Comparison of ENCODE assay signal across 21 cellular contexts in the genomic region with DNA sequence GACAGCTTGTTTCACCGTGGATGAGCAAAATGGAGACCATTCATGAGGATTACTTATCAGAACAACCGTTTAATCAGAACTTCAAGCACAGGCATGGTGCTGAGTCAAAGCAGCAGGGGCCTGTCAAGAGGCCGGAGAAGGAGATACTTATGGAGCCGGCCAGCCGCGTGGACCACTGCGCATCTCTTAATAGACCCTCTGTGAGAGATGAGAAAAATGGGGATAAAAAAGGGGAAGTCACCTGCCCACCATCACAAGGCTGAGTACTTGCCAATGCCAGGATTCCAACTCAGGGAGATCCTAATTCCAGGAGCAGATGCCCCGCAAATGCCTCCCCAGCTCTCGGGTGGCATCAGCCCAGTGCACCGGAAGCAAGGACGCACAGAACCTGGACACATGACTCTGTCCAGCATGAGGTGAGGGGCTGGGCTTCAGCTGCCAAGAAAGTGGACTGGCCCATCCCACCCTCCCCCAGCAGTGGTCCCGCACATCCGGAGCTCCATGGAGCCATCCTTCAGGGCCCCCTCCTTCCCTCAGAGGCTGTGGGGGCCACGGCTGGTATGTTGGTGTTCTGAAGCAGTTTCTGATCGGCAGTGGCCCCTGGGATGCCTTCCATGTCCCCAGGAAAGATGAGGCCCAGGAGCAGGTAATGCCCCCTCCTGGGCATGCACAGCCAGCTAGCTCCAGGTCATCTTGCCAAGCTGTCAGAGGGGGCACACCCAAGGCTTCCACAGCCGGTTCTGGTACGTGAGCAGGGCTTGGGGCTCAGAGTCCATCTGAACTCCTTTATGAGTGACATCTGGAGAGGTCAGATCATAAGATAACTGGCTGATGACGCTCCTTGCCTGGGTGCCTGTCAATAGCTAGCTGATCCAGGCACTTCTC.
DNase-seq lines count a peak whose midpoint lies in the region; ATAC-seq and TF ChIP-seq lines count a peak whose summit lies in the region.
"Had no signal": no experiment of that assay in that cellular context is flagged by ENCODE, and none has a peak within 500 bp of the region (broad histone marks: within the 10 kb centered on the region; RNA-seq: fewer than 3 reads in every experiment).

No MANE protein-coding gene starts in this region.

- CTCF ChIA-PET in activated CD4-positive, alpha-beta memory T cell treated with anti-CD3 and anti-CD28 coated beads, Interleukin-2, amount 10 ng/mL, durations not matched to agents 7 days and 5 days (lab: Charles Lee), result no interaction called here

- H3K36me3 Mint-ChIP-seq in activated CD4-positive, alpha-beta memory T cell treated with anti-CD3 and anti-CD28 coated beads, Interleukin-2, amount 10 ng/mL, durations not matched to agents 7 days and 5 days (ENCODE audit: low read depth), result peaks cover 31% of the 10 kb centered on the region

- H3K4me1 ChIP-seq in BLaER1 (peaks cover 59% of the 10 kb centered on the region), spleen (peaks cover 0 to 9% (median 0%) of the 10 kb centered on the region in 6 donors)

- TF ChIP-seq CTCF in coronary artery (IDR thresholded peaks at IDR 0.05) (no peak), spleen (IDR thresholded peaks at IDR 0.05 in 8 of 11, conservative IDR thresholded peaks at IDR 0.05 in 3 of 11) (no peak)

- H3K36me3 ChIP-seq in BLaER1 (peaks cover 35% of the 10 kb centered on the region), spleen (no peaks in the 10 kb centered on the region)

- no peaks in the 10 kb centered on the region for H3K27me3 Mint-ChIP-seq in activated CD4-positive, alpha-beta memory T cell treated with anti-CD3 and anti-CD28 coated beads, Interleukin-2, amount 10 ng/mL, durations not matched to agents 7 days and 5 days
- H3K27me3 Mint-ChIP-seq: CD4-positive, CD25-positive, alpha-beta regulatory T cell had no signal

- H3K27ac ChIP-seq in BLaER1, result no peak overlapping the region
- peak overlapping the region; percentile 50 to 88 for H3K27ac ChIP-seq in coronary artery
- no peak overlapping the region for H3K27ac ChIP-seq in spleen

- H3K4me1 Mint-ChIP-seq in activated CD4-positive, alpha-beta memory T cell treated with anti-CD3 and anti-CD28 coated beads, Interleukin-2, amount 10 ng/mL, durations not matched to agents 7 days and 5 days, result no peaks in the 10 kb centered on the region
- H3K4me1 Mint-ChIP-seq: CD4-positive, CD25-positive, alpha-beta regulatory T cell had no signal

- H3K27me3 ChIP-seq in BLaER1 (peaks cover 9% of the 10 kb centered on the region; the same call in 1 of the 2 replicates), spleen (replicated peaks in 1 of 7) (peaks cover 0 to 13% (median 0%) of the 10 kb centered on the region in 7 donors)

- DNase-seq in NCI-H524 treated with DMSO at 0.1 percent for 48 hours (lab: John Stamatoyannopoulos, UW) (peak; percentile 42), coronary artery (ENCODE audit: low spot score) (no peak), spleen (peak; percentile 66), activated gamma-delta T cell treated with Interleukin-2 at 50 U/mL for 16 hours (no peak)
- no peak for DNase-seq in activated CD4-positive, alpha-beta memory T cell treated with anti-CD3 and anti-CD28 coated beads, Interleukin-2, amount 10 ng/mL, durations not matched to agents 7 days and 5 days
- DNase-seq: CD4-positive, CD25-positive, alpha-beta regulatory T cell; EL; GF-D8; KG1; NCI-H1092; NCI-H146; NCI-H2029; NCI-H2227 treated with DMSO at 0.1 percent for 48 hours; NCI-H510A; NCI-H774; OCI-M1; Right ventricle myocardium superior had no signal

- no peak overlapping the region for H3K27ac Mint-ChIP-seq in activated CD4-positive, alpha-beta memory T cell treated with anti-CD3 and anti-CD28 coated beads, Interleukin-2, amount 10 ng/mL, durations not matched to agents 7 days and 5 days
- H3K27ac Mint-ChIP-seq: B cell; CD4-positive, CD25-positive, alpha-beta regulatory T cell had no signal

- TF ChIP-seq POLR2A in spleen (IDR thresholded peaks at IDR 0.05), result no peak

- no peak overlapping the region for H3K9ac ChIP-seq in BLaER1

- no peaks in the 10 kb centered on the region for H3K9me3 Mint-ChIP-seq in activated CD4-positive, alpha-beta memory T cell treated with anti-CD3 and anti-CD28 coated beads, Interleukin-2, amount 10 ng/mL, durations not matched to agents 7 days and 5 days
- H3K9me3 Mint-ChIP-seq: CD4-positive, CD25-positive, alpha-beta regulatory T cell had no signal

- POLR2A ChIA-PET in activated CD4-positive, alpha-beta memory T cell treated with anti-CD3 and anti-CD28 coated beads, Interleukin-2, amount 10 ng/mL, durations not matched to agents 7 days and 5 days (lab: Charles Lee), result no interaction called here

- intact Hi-C loops in spleen (cut with DNase I; ENCODE audit: low total_unique reads), result no loop called here

- H3K4me3 ChIP-seq in BLaER1, result peak overlapping the region; percentile 62
- H3K4me3 ChIP-seq in coronary artery, result no peak overlapping the region
- H3K4me3 ChIP-seq in spleen, result no peak overlapping the region

- H4K20me1 ChIP-seq in BLaER1, result peaks cover 60% of the 10 kb centered on the region

- H3K4me3 Mint-ChIP-seq in activated CD4-positive, alpha-beta memory T cell treated with anti-CD3 and anti-CD28 coated beads, Interleukin-2, amount 10 ng/mL, durations not matched to agents 7 days and 5 days, result no peak overlapping the region
- H3K4me3 Mint-ChIP-seq: B cell; CD4-positive, CD25-positive, alpha-beta regulatory T cell had no signal

- H3K9me3 ChIP-seq in BLaER1 (no peaks in the 10 kb centered on the region), spleen (no peaks in the 10 kb centered on the region)

- H3K4me2 ChIP-seq in BLaER1, result peak overlapping the region; percentile 100

- WGBS in spleen, 5 donors, result 84 to 88% (median 86%) methylated on average over 18 of the region's 18 CpGs

- no peak for ATAC-seq in GM21723 (IDR thresholded peaks at IDR 0.05; ENCODE audit: unreplicated experiment)
- ATAC-seq: HCT116 had no signal

Comparison
In these comparisons a context has a peak if more than half of its experiments do, and no peak if none do; other contexts are left out.
1. H3K27ac ChIP-seq: peak in coronary artery (2 of 2); none in BLaER1 (single experiment) and spleen (0 of 8).
2. DNase-seq: peak in NCI-H524 treated with DMSO at 0.1 percent for 48 hours (single experiment) and spleen (single experiment); none in coronary artery (single experiment), activated CD4-positive, alpha-beta memory T cell treated with anti-CD3 and anti-CD28 coated beads, Interleukin-2, amount 10 ng/mL, durations not matched to agents 7 days and 5 days (single experiment) and activated gamma-delta T cell treated with Interleukin-2 at 50 U/mL for 16 hours (single experiment).